ENCODE assay signal across 8 cellular contexts in genomic region chr9:120931278-120932085, GRCh38. TPM values are rescaled to one million over a fixed set of nuclear protein-coding genes. Genes with fewer than 3 reads are reported as not detected.
DNase-seq lines count a peak whose midpoint lies in the region; ATAC-seq and TF ChIP-seq lines count a peak whose summit lies in the region.

No MANE protein-coding gene starts in this region.

- H3K27me3 ChIP-seq in hepatocyte, result no peaks in the 10 kb centered on the region

- H3K4me1 ChIP-seq in hepatocyte (ENCODE audit: insufficient read depth), result peaks cover 36% of the 10 kb centered on the region

- H3K79me2 ChIP-seq in hepatocyte, result no peaks in the 10 kb centered on the region

- peak; percentile 38 for ATAC-seq in HG02623 (IDR thresholded peaks at IDR 0.05; ENCODE audit: unreplicated experiment)
- ATAC-seq in stimulated activated naive CD8-positive, alpha-beta T cell treated with anti-CD3 and anti-CD28 coated beads, Interleukin-15, Interleukin-2, amounts not matched to agents 100 U/mL and 50 U/mL, for 24 hours, result peak; percentile 62

- WGBS in hepatocyte (ENCODE audit: low lambda C conversion rate, missing lambda C conversion rate), result 87% methylated on average over 3 of the region's 3 CpGs

- peak overlapping the region; percentile 20 for H3K27ac ChIP-seq in hepatocyte

- TF ChIP-seq CTCF in hepatocyte (IDR thresholded peaks at IDR 0.05; ENCODE audit: poor library complexity), result no peak

- no peaks in the 10 kb centered on the region for H3K9me2 ChIP-seq in hepatocyte (replicated peaks; ENCODE audit: insufficient read depth)

- H3K4me3 ChIP-seq in hepatocyte, result no peak overlapping the region

- no peak overlapping the region for H3K4me2 ChIP-seq in hepatocyte

- H4K20me1 ChIP-seq in hepatocyte (ENCODE audit: insufficient read depth, poor library complexity, severe bottlenecking), result no peaks in the 10 kb centered on the region

- H2AFZ ChIP-seq in hepatocyte, result no peak overlapping the region

- DNase-seq in activated T-cell treated with anti-CD3 and anti-CD28 coated beads for 24 hours (ENCODE audit: low read depth) (peak; percentile 66), NCI-H69 (lab: John Stamatoyannopoulos, UW) (peak; percentile 21), hepatocyte (ENCODE audit: low spot score) (no peak), NCI-H1436 (lab: John Stamatoyannopoulos, UW) (no peak)
- no peak for DNase-seq in activated T-cell treated with anti-CD3 and anti-CD28 coated beads, Interleukin-2, amount 50 U/mL, for 1 hour
- DNase-seq in activated naive CD4-positive, alpha-beta T cell (lab: John Stamatoyannopoulos, UW), result peak in 3 of 4 experiments; percentile 22 to 36 (median 35)
- peak; percentile 74 for DNase-seq in stimulated activated naive CD8-positive, alpha-beta T cell treated with anti-CD3 and anti-CD28 coated beads, Interleukin-15, Interleukin-2, amounts not matched to agents 100 U/mL and 50 U/mL, for 24 hours

- no peaks in the 10 kb centered on the region for H3K9me3 ChIP-seq in hepatocyte (ENCODE audit: low read depth)

- H3K36me3 ChIP-seq in hepatocyte (replicated peaks; ENCODE audit: insufficient read depth, low read depth), result no peaks in the 10 kb centered on the region

RNA-seq across cellular contexts. Expression of gene TRAF1, which starts 4.9 kb away (rescaled TPM):
- total RNA-seq in hepatocyte, result 4.0 and 5.4 TPM in 2 replicates
- 2.2 and 3.3 TPM in 2 replicates for polyA plus RNA-seq in hepatocyte

RNA-seq across cellular contexts. Expression of gene PHF19, which starts 54.5 kb away (rescaled TPM):
- total RNA-seq in hepatocyte, result 33.7 and 34.8 TPM in 2 replicates
- polyA plus RNA-seq in hepatocyte, result 25.4 and 30.9 TPM in 2 replicates

Comparison
In these comparisons a context has a peak if more than half of its experiments do, and no peak if none do; other contexts are left out.
1. DNase-seq: peak in activated T-cell treated with anti-CD3 and anti-CD28 coated beads for 24 hours (single experiment), NCI-H69 (single experiment), activated naive CD4-positive, alpha-beta T cell (3 of 4) and stimulated activated naive CD8-positive, alpha-beta T cell treated with anti-CD3 and anti-CD28 coated beads, Interleukin-15, Interleukin-2, amounts not matched to agents 100 U/mL and 50 U/mL, for 24 hours (single experiment); none in activated T-cell treated with anti-CD3 and anti-CD28 coated beads, Interleukin-2, amount 50 U/mL, for 1 hour (single experiment), hepatocyte (single experiment) and NCI-H1436 (single experiment).